In genomic region chr11:65576867-65577755, GRCh38 we compare ENCODE assay signal across 1 cellular context.
TF ChIP-seq lines count a peak whose summit lies in the region.

No MANE protein-coding gene starts in this region.

TF ChIP-seq in HepG2, 621 proteins besides CTCF, POLR2A, EP300 and RAD21 (continues in another document):
- TF ChIP-seq TBP (CRISPR knock-in tag; IDR thresholded peaks at IDR 0.05): no peak
- TF ChIP-seq ARID5B (CRISPR knock-in tag; IDR thresholded peaks at IDR 0.05): 0 out of 2 replicates have a peak, but pooled peaks have one; percentile 17
- TF ChIP-seq, protein P1, sequence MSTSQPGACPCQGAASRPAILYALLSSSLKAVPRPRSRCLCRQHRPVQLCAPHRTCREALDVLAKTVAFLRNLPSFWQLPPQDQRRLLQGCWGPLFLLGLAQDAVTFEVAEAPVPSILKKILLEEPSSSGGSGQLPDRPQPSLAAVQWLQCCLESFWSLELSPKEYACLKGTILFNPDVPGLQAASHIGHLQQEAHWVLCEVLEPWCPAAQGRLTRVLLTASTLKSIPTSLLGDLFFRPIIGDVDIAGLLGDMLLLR (CRISPR knock-in tag; IDR thresholded peaks at IDR 0.05): no peak
- no peak for TF ChIP-seq HDAC6 (IDR thresholded peaks at IDR 0.05; ENCODE audit: low read depth, low read length)
- no peak for TF ChIP-seq HNRNPK (IDR thresholded peaks at IDR 0.05; ENCODE audit: low read depth, low read length, poor library complexity, severe bottlenecking)
- no peak for TF ChIP-seq NFE2L2 (IDR thresholded peaks at IDR 0.05; ENCODE audit: low read length)
- TF ChIP-seq YEATS2 (CRISPR knock-in tag; IDR thresholded peaks at IDR 0.05; ENCODE audit: borderline replicate concordance): peak; percentile 29; the same call in 1 of the 2 replicates
- TF ChIP-seq KLF13 (CRISPR knock-in tag; IDR thresholded peaks at IDR 0.05): no peak
- no peak for TF ChIP-seq ESRRA (CRISPR knock-in tag; IDR thresholded peaks at IDR 0.05; ENCODE audit: low read depth)
- no peak; the same call in 1 of the 2 replicates for TF ChIP-seq ZNF776 (CRISPR knock-in tag; IDR thresholded peaks at IDR 0.05)
- no peak for TF ChIP-seq ZNF33B (CRISPR knock-in tag; IDR thresholded peaks at IDR 0.05)
- no peak for TF ChIP-seq DR1 (CRISPR knock-in tag; IDR thresholded peaks at IDR 0.05)
- TF ChIP-seq BRD4 (CRISPR knock-in tag; IDR thresholded peaks at IDR 0.05): no peak
- TF ChIP-seq RBM39 (IDR thresholded peaks at IDR 0.05; ENCODE audit: low read depth, low read length, poor library complexity, severe bottlenecking): no peak
- peak; percentile 12; the same call in 1 of the 2 replicates for TF ChIP-seq ETV5 (CRISPR knock-in tag; IDR thresholded peaks at IDR 0.05; ENCODE audit: borderline replicate concordance)
- TF ChIP-seq BCL6 (CRISPR knock-in tag; IDR thresholded peaks at IDR 0.05): 0 out of 2 replicates have a peak, but pooled peaks have one; percentile 10
- TF ChIP-seq MIER2 (CRISPR knock-in tag; IDR thresholded peaks at IDR 0.05): no peak
- TF ChIP-seq ZEB1 (IDR thresholded peaks at IDR 0.05; ENCODE audit: insufficient replicate concordance, low read depth): no peak
- TF ChIP-seq, protein P2, sequence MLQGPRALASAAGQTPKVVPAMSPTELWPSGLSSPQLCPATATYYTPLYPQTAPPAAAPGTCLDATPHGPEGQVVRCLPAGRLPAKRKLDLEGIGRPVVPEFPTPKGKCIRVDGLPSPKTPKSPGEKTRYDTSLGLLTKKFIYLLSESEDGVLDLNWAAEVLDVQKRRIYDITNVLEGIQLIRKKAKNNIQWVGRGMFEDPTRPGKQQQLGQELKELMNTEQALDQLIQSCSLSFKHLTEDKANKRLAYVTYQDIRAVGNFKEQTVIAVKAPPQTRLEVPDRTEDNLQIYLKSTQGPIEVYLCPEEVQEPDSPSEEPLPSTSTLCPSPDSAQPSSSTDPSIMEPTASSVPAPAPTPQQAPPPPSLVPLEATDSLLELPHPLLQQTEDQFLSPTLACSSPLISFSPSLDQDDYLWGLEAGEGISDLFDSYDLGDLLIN (CRISPR knock-in tag; IDR thresholded peaks at IDR 0.05; ENCODE audit: borderline replicate concordance): no peak
- no peak for TF ChIP-seq KDM5A (IDR thresholded peaks at IDR 0.05; ENCODE audit: borderline replicate concordance, low read length)
- 0 out of 2 replicates have a peak, but pooled peaks have one; percentile 11 for TF ChIP-seq GATAD2A (CRISPR knock-in tag; IDR thresholded peaks at IDR 0.05)
- no peak for TF ChIP-seq ZNF75D (CRISPR knock-in tag; IDR thresholded peaks at IDR 0.05; ENCODE audit: borderline replicate concordance)
- no peak for TF ChIP-seq TCF12 (IDR thresholded peaks at IDR 0.05)
- no peak for TF ChIP-seq TCF12 (CRISPR knock-in tag; IDR thresholded peaks at IDR 0.05)
- no peak for TF ChIP-seq NFYC (CRISPR knock-in tag; IDR thresholded peaks at IDR 0.05)
- TF ChIP-seq HNF4A (CRISPR knock-in tag; IDR thresholded peaks at IDR 0.05): peak; percentile 51
- TF ChIP-seq TAF15 (IDR thresholded peaks at IDR 0.05; ENCODE audit: low read depth, low read length, poor library complexity, severe bottlenecking): no peak
- no peak for TF ChIP-seq ARNTL (CRISPR knock-in tag; IDR thresholded peaks at IDR 0.05)
- no peak for TF ChIP-seq FOXA1 (IDR thresholded peaks at IDR 0.05)
- peak; percentile 15; the same call in 1 of the 2 replicates for TF ChIP-seq FOXA1 (CRISPR knock-in tag; IDR thresholded peaks at IDR 0.05)
- TF ChIP-seq RARA (CRISPR knock-in tag; IDR thresholded peaks at IDR 0.05): peak; percentile 37; the same call in 1 of the 2 replicates
- TF ChIP-seq MED1 (CRISPR knock-in tag; IDR thresholded peaks at IDR 0.05): no peak
- TF ChIP-seq, protein P3, sequence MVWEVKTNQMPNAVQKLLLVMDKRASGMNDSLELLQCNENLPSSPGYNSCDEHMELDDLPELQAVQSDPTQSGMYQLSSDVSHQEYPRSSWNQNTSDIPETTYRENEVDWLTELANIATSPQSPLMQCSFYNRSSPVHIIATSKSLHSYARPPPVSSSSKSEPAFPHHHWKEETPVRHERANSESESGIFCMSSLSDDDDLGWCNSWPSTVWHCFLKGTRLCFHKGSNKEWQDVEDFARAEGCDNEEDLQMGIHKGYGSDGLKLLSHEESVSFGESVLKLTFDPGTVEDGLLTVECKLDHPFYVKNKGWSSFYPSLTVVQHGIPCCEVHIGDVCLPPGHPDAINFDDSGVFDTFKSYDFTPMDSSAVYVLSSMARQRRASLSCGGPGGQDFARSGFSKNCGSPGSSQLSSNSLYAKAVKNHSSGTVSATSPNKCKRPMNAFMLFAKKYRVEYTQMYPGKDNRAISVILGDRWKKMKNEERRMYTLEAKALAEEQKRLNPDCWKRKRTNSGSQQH (CRISPR knock-in tag; IDR thresholded peaks at IDR 0.05; ENCODE audit: low read depth): no peak
- no peak for TF ChIP-seq E2F1 (CRISPR knock-in tag; IDR thresholded peaks at IDR 0.05)
- TF ChIP-seq, protein P4, sequence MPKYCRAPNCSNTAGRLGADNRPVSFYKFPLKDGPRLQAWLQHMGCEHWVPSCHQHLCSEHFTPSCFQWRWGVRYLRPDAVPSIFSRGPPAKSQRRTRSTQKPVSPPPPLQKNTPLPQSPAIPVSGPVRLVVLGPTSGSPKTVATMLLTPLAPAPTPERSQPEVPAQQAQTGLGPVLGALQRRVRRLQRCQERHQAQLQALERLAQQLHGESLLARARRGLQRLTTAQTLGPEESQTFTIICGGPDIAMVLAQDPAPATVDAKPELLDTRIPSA (CRISPR knock-in tag; IDR thresholded peaks at IDR 0.05; ENCODE audit: borderline replicate concordance): no peak
- TF ChIP-seq ZNF33A (CRISPR knock-in tag; IDR thresholded peaks at IDR 0.05; ENCODE audit: borderline replicate concordance): no peak
- TF ChIP-seq SRSF4 (IDR thresholded peaks at IDR 0.05; ENCODE audit: low read depth, low read length, poor library complexity, severe bottlenecking): no peak
- TF ChIP-seq FOXO1 (CRISPR knock-in tag; IDR thresholded peaks at IDR 0.05): 0 out of 2 replicates have a peak, but pooled peaks have one; percentile 23
- 0 out of 2 replicates have a peak, but pooled peaks have one; percentile 5 for TF ChIP-seq ZNF605 (CRISPR knock-in tag; IDR thresholded peaks at IDR 0.05)
- 0 out of 2 replicates have a peak, but pooled peaks have one; percentile 31 for TF ChIP-seq ZGPAT (CRISPR knock-in tag; IDR thresholded peaks at IDR 0.05)
- TF ChIP-seq MED8 (CRISPR knock-in tag; IDR thresholded peaks at IDR 0.05; ENCODE audit: insufficient replicate concordance): no peak
- no peak for TF ChIP-seq ZBTB3 (CRISPR knock-in tag; IDR thresholded peaks at IDR 0.05; ENCODE audit: borderline replicate concordance, low read depth)
- TF ChIP-seq, protein P5, sequence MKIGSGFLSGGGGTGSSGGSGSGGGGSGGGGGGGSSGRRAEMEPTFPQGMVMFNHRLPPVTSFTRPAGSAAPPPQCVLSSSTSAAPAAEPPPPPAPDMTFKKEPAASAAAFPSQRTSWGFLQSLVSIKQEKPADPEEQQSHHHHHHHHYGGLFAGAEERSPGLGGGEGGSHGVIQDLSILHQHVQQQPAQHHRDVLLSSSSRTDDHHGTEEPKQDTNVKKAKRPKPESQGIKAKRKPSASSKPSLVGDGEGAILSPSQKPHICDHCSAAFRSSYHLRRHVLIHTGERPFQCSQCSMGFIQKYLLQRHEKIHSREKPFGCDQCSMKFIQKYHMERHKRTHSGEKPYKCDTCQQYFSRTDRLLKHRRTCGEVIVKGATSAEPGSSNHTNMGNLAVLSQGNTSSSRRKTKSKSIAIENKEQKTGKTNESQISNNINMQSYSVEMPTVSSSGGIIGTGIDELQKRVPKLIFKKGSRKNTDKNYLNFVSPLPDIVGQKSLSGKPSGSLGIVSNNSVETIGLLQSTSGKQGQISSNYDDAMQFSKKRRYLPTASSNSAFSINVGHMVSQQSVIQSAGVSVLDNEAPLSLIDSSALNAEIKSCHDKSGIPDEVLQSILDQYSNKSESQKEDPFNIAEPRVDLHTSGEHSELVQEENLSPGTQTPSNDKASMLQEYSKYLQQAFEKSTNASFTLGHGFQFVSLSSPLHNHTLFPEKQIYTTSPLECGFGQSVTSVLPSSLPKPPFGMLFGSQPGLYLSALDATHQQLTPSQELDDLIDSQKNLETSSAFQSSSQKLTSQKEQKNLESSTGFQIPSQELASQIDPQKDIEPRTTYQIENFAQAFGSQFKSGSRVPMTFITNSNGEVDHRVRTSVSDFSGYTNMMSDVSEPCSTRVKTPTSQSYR (CRISPR knock-in tag; IDR thresholded peaks at IDR 0.05; ENCODE audit: borderline replicate concordance): peak; percentile 21; the same call in 1 of the 2 replicates
- no peak for TF ChIP-seq ARID3A (IDR thresholded peaks at IDR 0.05; ENCODE audit: low read depth, low read length)
- no peak for TF ChIP-seq SNAI1 (CRISPR knock-in tag; IDR thresholded peaks at IDR 0.05; ENCODE audit: borderline replicate concordance)
- 0 out of 2 replicates have a peak, but pooled peaks have one; percentile 66 for TF ChIP-seq PCBP1 (IDR thresholded peaks at IDR 0.05; ENCODE audit: borderline replicate concordance, low read depth, low read length)
- TF ChIP-seq ZNF382 (CRISPR knock-in tag; IDR thresholded peaks at IDR 0.05; ENCODE audit: borderline replicate concordance): no peak
- TF ChIP-seq, protein P6, sequence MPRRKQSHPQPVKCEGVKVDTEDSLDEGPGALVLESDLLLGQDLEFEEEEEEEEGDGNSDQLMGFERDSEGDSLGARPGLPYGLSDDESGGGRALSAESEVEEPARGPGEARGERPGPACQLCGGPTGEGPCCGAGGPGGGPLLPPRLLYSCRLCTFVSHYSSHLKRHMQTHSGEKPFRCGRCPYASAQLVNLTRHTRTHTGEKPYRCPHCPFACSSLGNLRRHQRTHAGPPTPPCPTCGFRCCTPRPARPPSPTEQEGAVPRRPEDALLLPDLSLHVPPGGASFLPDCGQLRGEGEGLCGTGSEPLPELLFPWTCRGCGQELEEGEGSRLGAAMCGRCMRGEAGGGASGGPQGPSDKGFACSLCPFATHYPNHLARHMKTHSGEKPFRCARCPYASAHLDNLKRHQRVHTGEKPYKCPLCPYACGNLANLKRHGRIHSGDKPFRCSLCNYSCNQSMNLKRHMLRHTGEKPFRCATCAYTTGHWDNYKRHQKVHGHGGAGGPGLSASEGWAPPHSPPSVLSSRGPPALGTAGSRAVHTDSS (CRISPR knock-in tag; conservative IDR thresholded peaks at IDR 0.05): no peak
- no peak for TF ChIP-seq MXD1 (CRISPR knock-in tag; IDR thresholded peaks at IDR 0.05)
- TF ChIP-seq ZFP36L2 (CRISPR knock-in tag; IDR thresholded peaks at IDR 0.05): no peak
- no peak for TF ChIP-seq NAIF1 (CRISPR knock-in tag; IDR thresholded peaks at IDR 0.05; ENCODE audit: borderline replicate concordance)
- no peak for TF ChIP-seq NR1H2 (CRISPR knock-in tag; IDR thresholded peaks at IDR 0.05; ENCODE audit: borderline replicate concordance, low read depth)
